ENCODE assay signal across 1 cellular context in genomic region chr16:31451681-31452351, GRCh38.
TF ChIP-seq lines count a peak whose summit lies in the region.

No MANE protein-coding gene starts in this region.

TF ChIP-seq in K562, 482 proteins besides CTCF, POLR2A, EP300 and RAD21 (continued from another document and continues in another):
- TF ChIP-seq ZNF609 (CRISPR knock-in tag; IDR thresholded peaks at IDR 0.05; ENCODE audit: borderline replicate concordance) = no peak
- TF ChIP-seq MGA (IDR thresholded peaks at IDR 0.05) = peak; percentile 44; the same call in 1 of the 2 replicates
- TF ChIP-seq SPI1 (IDR thresholded peaks at IDR 0.05; ENCODE audit: borderline replicate concordance, low read depth, low read length) = no peak
- TF ChIP-seq ZNF77 (CRISPR knock-in tag; IDR thresholded peaks at IDR 0.05) = no peak
- TF ChIP-seq ZNF551 (CRISPR knock-in tag; IDR thresholded peaks at IDR 0.05) = no peak
- TF ChIP-seq ZBTB11 (CRISPR knock-in tag; IDR thresholded peaks at IDR 0.05) = no peak
- no peak for TF ChIP-seq MLX (CRISPR knock-in tag; conservative IDR thresholded peaks at IDR 0.05)
- no peak for TF ChIP-seq SNAPC5 (CRISPR knock-in tag; IDR thresholded peaks at IDR 0.05)
- no peak for TF ChIP-seq MCM5 (IDR thresholded peaks at IDR 0.05; ENCODE audit: low read depth)
- no peak for TF ChIP-seq HDGF (IDR thresholded peaks at IDR 0.05)
- no peak for TF ChIP-seq THRAP3 (IDR thresholded peaks at IDR 0.05; ENCODE audit: borderline replicate concordance)
- TF ChIP-seq ARNT (IDR thresholded peaks at IDR 0.05) = peak in 1 of 2 experiments; percentile 42; a peak in 1 of 4 replicates
- no peak for TF ChIP-seq WHSC1 (IDR thresholded peaks at IDR 0.05; ENCODE audit: low read length)
- TF ChIP-seq HOMEZ (CRISPR knock-in tag; IDR thresholded peaks at IDR 0.05) = no peak
- TF ChIP-seq LCOR (CRISPR knock-in tag; IDR thresholded peaks at IDR 0.05) = no peak
- no peak for TF ChIP-seq ZBTB7A (IDR thresholded peaks at IDR 0.05; ENCODE audit: borderline replicate concordance, control insufficient read depth, low read depth, low read length)
- no peak for TF ChIP-seq ELK3 (CRISPR knock-in tag; IDR thresholded peaks at IDR 0.05)
- 0 out of 2 replicates have a peak, but pooled peaks have one; percentile 22 for TF ChIP-seq ELF1 (tag; IDR thresholded peaks at IDR 0.05)
- peak; percentile 56 for TF ChIP-seq ARID1B (IDR thresholded peaks at IDR 0.05)
- no peak for TF ChIP-seq ILF3 (IDR thresholded peaks at IDR 0.05; ENCODE audit: borderline replicate concordance)
- TF ChIP-seq RBM14 (IDR thresholded peaks at IDR 0.05; ENCODE audit: borderline replicate concordance, insufficient read depth, low read depth, low read length) = no peak
- no peak for TF ChIP-seq NR2C2 (CRISPR knock-in tag; IDR thresholded peaks at IDR 0.05)
- no peak for TF ChIP-seq NR2C2 (tag; IDR thresholded peaks at IDR 0.05)
- no peak for TF ChIP-seq ZNF175 (CRISPR knock-in tag; IDR thresholded peaks at IDR 0.05; ENCODE audit: low read depth)
